In genomic region chr16:10751291-10751697, GRCh38 we compare ENCODE assay signal across 16 cellular contexts. TPM values are rescaled to one million over a fixed set of nuclear protein-coding genes. Genes with fewer than 3 reads are reported as not detected.
DNase-seq lines count a peak whose midpoint lies in the region; ATAC-seq, FAIRE-seq and TF ChIP-seq lines count a peak whose summit lies in the region.
"Had no signal": no experiment of that assay in that cellular context is flagged by ENCODE, and none has a peak within 500 bp of the region (broad histone marks: within the 10 kb centered on the region; RNA-seq: fewer than 3 reads in every experiment).

No MANE protein-coding gene starts in this region.

- no peaks in the 10 kb centered on the region for H3K79me2 ChIP-seq in H1 (ENCODE audit: control insufficient read depth in 1 of 2, insufficient read depth in 2 of 2, low read length in 2 of 2)

- H3K9me3 Mint-ChIP-seq in activated CD8-positive, alpha-beta T cell treated with anti-CD3 and anti-CD28 coated beads for 36 hours: no peaks in the 10 kb centered on the region
- no peaks in the 10 kb centered on the region for H3K9me3 Mint-ChIP-seq in activated CD8-positive, alpha-beta T cell treated with anti-CD3 and anti-CD28 coated beads, Interleukin-2, amount 10 ng/mL, durations not matched to agents 7 days and 5 days (ENCODE audit: insufficient read depth)

- peaks cover 20% of the 10 kb centered on the region for H3K4me1 Mint-ChIP-seq in activated CD8-positive, alpha-beta T cell treated with anti-CD3 and anti-CD28 coated beads for 36 hours (ENCODE audit: low read depth)
- H3K4me1 Mint-ChIP-seq in activated CD8-positive, alpha-beta T cell treated with anti-CD3 and anti-CD28 coated beads, Interleukin-2, amount 10 ng/mL, durations not matched to agents 7 days and 5 days (ENCODE audit: low read depth): peaks cover 13% of the 10 kb centered on the region

- no peak for TF ChIP-seq POLR2A in H1 (IDR thresholded peaks at IDR 0.05; ENCODE audit: control extremely low read depth in 1 of 2, low read depth in 2 of 2, low read length in 2 of 2)

- TF ChIP-seq EP300 in H1 (IDR thresholded peaks at IDR 0.05; ENCODE audit: borderline replicate concordance in 1 of 2, low read depth in 2 of 2, low read length in 2 of 2): no peak

- POLR2A ChIA-PET in activated CD8-positive, alpha-beta T cell treated with anti-CD3 and anti-CD28 coated beads for 36 hours (lab: Charles Lee): interaction anchor here (0.6 kb wide), 1 partner anchor 290 kb away, joined by 3 read pairs; no protein-coding TSS in a partner anchor
- POLR2A ChIA-PET in activated CD8-positive, alpha-beta T cell treated with anti-CD3 and anti-CD28 coated beads, Interleukin-2, amount 10 ng/mL, durations not matched to agents 7 days and 5 days (lab: Charles Lee): no interaction called here
- POLR2A ChIA-PET in H1 (lab: Charles Lee; ENCODE audit: partially characterized antibody): no interaction called here

- intact Hi-C loops in activated CD8-positive, alpha-beta T cell treated with anti-CD3 and anti-CD28 coated beads for 36 hours (cut with micrococcal nuclease): no loop called here

- no peak overlapping the region for H4K91ac ChIP-seq in H1 (replicated peaks; ENCODE audit: insufficient read length, low read length)

- ATAC-seq in activated CD8-positive, alpha-beta T cell treated with anti-CD3 and anti-CD28 coated beads for 36 hours: peak; percentile 25
- ATAC-seq in activated CD8-positive, alpha-beta T cell treated with anti-CD3 and anti-CD28 coated beads, Interleukin-2, amount 10 ng/mL, durations not matched to agents 7 days and 5 days: no peak
- ATAC-seq in HG02623 (IDR thresholded peaks at IDR 0.05; ENCODE audit: unreplicated experiment): no peak
- no peak for ATAC-seq in GM18858 (IDR thresholded peaks at IDR 0.05; ENCODE audit: unreplicated experiment)

- peaks cover 30% of the 10 kb centered on the region for H3K36me3 Mint-ChIP-seq in activated CD8-positive, alpha-beta T cell treated with anti-CD3 and anti-CD28 coated beads for 36 hours (ENCODE audit: low read depth)
- H3K36me3 Mint-ChIP-seq in activated CD8-positive, alpha-beta T cell treated with anti-CD3 and anti-CD28 coated beads, Interleukin-2, amount 10 ng/mL, durations not matched to agents 7 days and 5 days (ENCODE audit: low read depth): peaks cover 22% of the 10 kb centered on the region

- H3K9ac ChIP-seq in H1 (replicated peaks in 1 of 4; ENCODE audit: extremely low read depth in 1 of 4, low read depth in 3 of 4, low read length in 3 of 4): no peak overlapping the region

- H3K36me3 ChIP-seq in H1 (ENCODE audit: control insufficient read depth in 2 of 4, insufficient read depth in 4 of 4, low read length in 3 of 4): peaks cover 0 to 6% (median 1%) of the 10 kb centered on the region in 4 experiments; a peak in 1 of 8 replicates

- no peak overlapping the region for H2BK15ac ChIP-seq in H1 (ENCODE audit: low read length)

- no peaks in the 10 kb centered on the region for H3K27me3 ChIP-seq in H1 (replicated peaks in 1 of 4; ENCODE audit: control insufficient read depth in 3 of 4, extremely low read depth in 1 of 4, insufficient read depth in 3 of 4, low read length in 3 of 4)
- H3K27me3 ChIP-seq: MG63, upper lobe of left lung had no signal

- H3K4me1 ChIP-seq in H1 (replicated peaks in 1 of 4; ENCODE audit: control insufficient read depth in 3 of 4, insufficient read depth in 4 of 4, low read length in 3 of 4): no peaks in the 10 kb centered on the region

- no peaks in the 10 kb centered on the region for H4K20me1 ChIP-seq in H1 (replicated peaks in 1 of 2; ENCODE audit: control insufficient read depth in 1 of 2, insufficient read depth in 2 of 2, low read length in 2 of 2)

- DNase-seq in activated CD8-positive, alpha-beta T cell treated with anti-CD3 and anti-CD28 coated beads for 36 hours: no peak
- no peak for DNase-seq in activated CD8-positive, alpha-beta T cell treated with anti-CD3 and anti-CD28 coated beads, Interleukin-2, amount 10 ng/mL, durations not matched to agents 7 days and 5 days
- DNase-seq in GM20000 (ENCODE audit: low spot score) (peak; percentile 42), H1 (ENCODE audit: low read depth in 1 of 2, low spot score in 2 of 2) (no peak), HT-29 (ENCODE audit: low spot score) (no peak)
- DNase-seq in stimulated activated CD8-positive, alpha-beta memory T cell treated with anti-CD3 and anti-CD28 coated beads, Interleukin-4, amount 100 ng/mL, for 48 hours: peak; percentile 51
- DNase-seq: activated CD4-positive, CD25-positive, alpha-beta regulatory T cell treated with anti-CD3 and anti-CD28 coated beads, Interleukin-2, amount 50 U/mL, for 72 hours; DMS 273 treated with DMSO at 0.1 percent for 48 hours; GOT3; mammary epithelial cell; MG63 had no signal

- H3K27ac Mint-ChIP-seq in activated CD8-positive, alpha-beta T cell treated with anti-CD3 and anti-CD28 coated beads for 36 hours: no peak overlapping the region
- H3K27ac Mint-ChIP-seq in activated CD8-positive, alpha-beta T cell treated with anti-CD3 and anti-CD28 coated beads, Interleukin-2, amount 10 ng/mL, durations not matched to agents 7 days and 5 days: no peak overlapping the region
- H3K27ac Mint-ChIP-seq: activated naive CD8-positive, alpha-beta T cell had no signal

- H3K27me3 Mint-ChIP-seq in activated CD8-positive, alpha-beta T cell treated with anti-CD3 and anti-CD28 coated beads for 36 hours: no peaks in the 10 kb centered on the region
- no peaks in the 10 kb centered on the region for H3K27me3 Mint-ChIP-seq in activated CD8-positive, alpha-beta T cell treated with anti-CD3 and anti-CD28 coated beads, Interleukin-2, amount 10 ng/mL, durations not matched to agents 7 days and 5 days (ENCODE audit: low read depth)
- H3K27me3 Mint-ChIP-seq: activated naive CD8-positive, alpha-beta T cell had no signal

- TF ChIP-seq RAD21 in H1 (IDR thresholded peaks at IDR 0.05 in 1 of 2, conservative IDR thresholded peaks at IDR 0.05 in 1 of 2; ENCODE audit: low read depth in 2 of 2, low read length in 2 of 2): peak; percentile 52 to 61

- FAIRE-seq in H1 (lab: Jason Lieb, UNC): no peak

- no peak overlapping the region for H3K18ac ChIP-seq in H1 (ENCODE audit: extremely low read depth, low read length)

- no peak overlapping the region for H4K8ac ChIP-seq in H1 (ENCODE audit: extremely low read depth, insufficient read depth, low read length)

- no peak overlapping the region for H2AFZ ChIP-seq in H1 (ENCODE audit: low read length)

- no peak overlapping the region for H2BK5ac ChIP-seq in H1 (ENCODE audit: low read depth, low read length)

- no peak overlapping the region for H3K23ac ChIP-seq in H1 (ENCODE audit: insufficient read length)

- no peak overlapping the region for H3K4ac ChIP-seq in H1 (replicated peaks; ENCODE audit: insufficient read length, low read depth, low read length)

- H3K9me3 ChIP-seq in H1 (ENCODE audit: insufficient read depth in 2 of 2, low read depth in 1 of 2, low read length in 1 of 2): no peaks in the 10 kb centered on the region
- H3K9me3 ChIP-seq: MG63, upper lobe of left lung had no signal

- H2BK120ac ChIP-seq in H1 (replicated peaks; ENCODE audit: low read depth, low read length): no peak overlapping the region

- no peak overlapping the region for H2AK5ac ChIP-seq in H1 (ENCODE audit: low read depth, low read length)

- no peak overlapping the region for H3K56ac ChIP-seq in H1 (replicated peaks; ENCODE audit: insufficient read length, low read depth, low read length)

- 91% methylated on average over 13 of the region's 13 CpGs; no CpG with 5 or more reads in 1 of the 2 experiments for WGBS in H1 (ENCODE audit: extremely low coverage in 1 of 2, insufficient coverage in 1 of 2, insufficient read length in 1 of 2, insufficient replicate concordance in 2 of 2, low coverage in 1 of 2, low lambda C conversion rate in 2 of 2, missing lambda C conversion rate in 1 of 2), 2 experiments

- H3K4me3 Mint-ChIP-seq in activated CD8-positive, alpha-beta T cell treated with anti-CD3 and anti-CD28 coated beads for 36 hours: no peak overlapping the region
- H3K4me3 Mint-ChIP-seq in activated CD8-positive, alpha-beta T cell treated with anti-CD3 and anti-CD28 coated beads, Interleukin-2, amount 10 ng/mL, durations not matched to agents 7 days and 5 days: no peak overlapping the region
- H3K4me3 Mint-ChIP-seq: activated naive CD8-positive, alpha-beta T cell had no signal

- H4K5ac ChIP-seq in H1 (ENCODE audit: insufficient read length, low read depth, low read length): no peak overlapping the region

- H2BK12ac ChIP-seq in H1 (ENCODE audit: low read depth, low read length): no peak overlapping the region

- H3K23me2 ChIP-seq in H1 (ENCODE audit: low read depth, low read length): no peaks in the 10 kb centered on the region

- no peak for TF ChIP-seq CTCF in activated CD8-positive, alpha-beta T cell treated with anti-CD3 and anti-CD28 coated beads for 36 hours (IDR thresholded peaks at IDR 0.05)
- no peak for TF ChIP-seq CTCF in GM20000 (IDR thresholded peaks at IDR 0.05; ENCODE audit: extremely low read depth, missing control alignments)
- TF ChIP-seq CTCF in H1 (IDR thresholded peaks at IDR 0.05; ENCODE audit: control extremely low read depth in 1 of 3, insufficient read depth in 1 of 3, low read depth in 1 of 3, low read length in 3 of 3): peak in 2 of 3 experiments; percentile 14 to 29; a peak in 2 of 4 replicates

- no peak overlapping the region for H3K27ac ChIP-seq in H1 (ENCODE audit: low read depth, low read length)

- CTCF ChIA-PET in activated CD8-positive, alpha-beta T cell treated with anti-CD3 and anti-CD28 coated beads for 36 hours (lab: Charles Lee): no interaction called here
- CTCF ChIA-PET in activated CD8-positive, alpha-beta T cell treated with anti-CD3 and anti-CD28 coated beads, Interleukin-2, amount 10 ng/mL, durations not matched to agents 7 days and 5 days (lab: Charles Lee): no interaction called here
- CTCF ChIA-PET in H1 (lab: Charles Lee; ENCODE audit: partially characterized antibody): interaction anchor here (0.6 to 3.6 kb wide), 4 partner anchors 9 to 1087 kb away, joined by 3 to 17 read pairs (median 8); no protein-coding TSS in a partner anchor

- H3K14ac ChIP-seq in H1 (ENCODE audit: insufficient read length): no peak overlapping the region

- no peak overlapping the region for H3K4me3 ChIP-seq in H1 (ENCODE audit: extremely low read depth in 1 of 4, insufficient read depth in 2 of 4, low read depth in 3 of 4, low read length in 4 of 4)
- H3K4me3 ChIP-seq: MG63, upper lobe of left lung had no signal

- no peaks in the 10 kb centered on the region for H3K79me1 ChIP-seq in H1 (ENCODE audit: low read depth, low read length)

- H3K4me2 ChIP-seq in H1 (ENCODE audit: insufficient read depth in 1 of 2, low read depth in 2 of 2, low read length in 2 of 2): no peak overlapping the region

- H2BK20ac ChIP-seq in H1 (ENCODE audit: low read length): no peak overlapping the region

RNA-seq across cellular contexts. Expression of gene NUBP1, which starts 7.7 kb away (rescaled TPM):
- total RNA-seq in activated CD8-positive, alpha-beta T cell treated with anti-CD3 and anti-CD28 coated beads for 36 hours: 10 to 100 TPM; 22.8 to 23.1 TPM
- total RNA-seq in activated CD8-positive, alpha-beta T cell treated with anti-CD3 and anti-CD28 coated beads, Interleukin-2, amount 10 ng/mL, durations not matched to agents 7 days and 5 days: 10 to 100 TPM; 24.9 to 28.4 TPM
- 28.2 and 32.1 TPM in 2 replicates for total RNA-seq in H1 (2021; fragmentation: NEBNext Ultra II Directional; extraction: Animal tissue kit (Norgen Biotek cat#: 25700))
- 29.1 and 32.2 TPM in 2 replicates for polyA plus RNA-seq in H1 (2011; rRNA removed)
- polyA plus RNA-seq in H1 (2011; cell fraction: cytosol; rRNA removed): 44.5 TPM
- polyA plus RNA-seq in H1 (2011; cell fraction: nucleus; rRNA removed): 26.0 TPM
- 34.9 to 38.4 TPM (median 38.1 TPM) in 4 replicates for polyA plus RNA-seq in H1 (2012, experiment 1 of 2)
- 35.2 TPM for polyA plus RNA-seq in H1 (2012, experiment 2 of 2)
- 22.9 TPM for polyA plus RNA-seq in H1 (2013, experiment 1 of 2)
- polyA plus RNA-seq in H1 (2013, experiment 2 of 2): 24.7 TPM
- polyA minus RNA-seq in H1 (2011; rRNA and poly(A)+ RNA removed): 24.7 and 29.0 TPM in 2 replicates
- 16.5 TPM for polyA minus RNA-seq in H1 (2011; cell fraction: cytosol; rRNA and poly(A)+ RNA removed)
- 10.3 TPM for polyA minus RNA-seq in H1 (2011; cell fraction: nucleus; rRNA and poly(A)+ RNA removed)
- 21.6 and 32.1 TPM in 2 replicates for total RNA-seq in HT-29 (2014; rRNA removed; shearing (Covaris generic))

RNA-seq across cellular contexts. Expression of gene TEKT5, which starts 56.6 kb away (rescaled TPM):
- under 1 TPM; 0.16 to 0.43 TPM for total RNA-seq in activated CD8-positive, alpha-beta T cell treated with anti-CD3 and anti-CD28 coated beads for 36 hours
- not detected for total RNA-seq in activated CD8-positive, alpha-beta T cell treated with anti-CD3 and anti-CD28 coated beads, Interleukin-2, amount 10 ng/mL, durations not matched to agents 7 days and 5 days
- total RNA-seq in H1 (2021; fragmentation: NEBNext Ultra II Directional; extraction: Animal tissue kit (Norgen Biotek cat#: 25700)): not detected in 2 replicates
- polyA plus RNA-seq in H1 (2011; rRNA removed): 0.24 and 0.95 TPM in 2 replicates
- polyA plus RNA-seq in H1 (2011; cell fraction: cytosol; rRNA removed): 0.26 TPM
- polyA plus RNA-seq in H1 (2011; cell fraction: nucleus; rRNA removed): 0.68 TPM
- polyA plus RNA-seq in H1 (2012, experiment 1 of 2): 0.36 to 1.3 TPM (median 0.60 TPM) in 4 replicates
- not detected for polyA plus RNA-seq in H1 (2012, experiment 2 of 2)
- polyA plus RNA-seq in H1 (2013, experiment 1 of 2): 0.20 TPM
- polyA plus RNA-seq in H1 (2013, experiment 2 of 2): 0.09 TPM
- polyA minus RNA-seq in H1 (2011; rRNA and poly(A)+ RNA removed): 0.22 and 0.54 TPM in 2 replicates
- polyA minus RNA-seq in H1 (2011; cell fraction: cytosol; rRNA and poly(A)+ RNA removed): not detected
- 1.2 TPM for polyA minus RNA-seq in H1 (2011; cell fraction: nucleus; rRNA and poly(A)+ RNA removed)
- 0.42 TPM in 1 of 2 replicates, not detected in the other for total RNA-seq in HT-29 (2014; rRNA removed; shearing (Covaris generic))
- total RNA-seq: osteocyte had no signal
- polyA plus RNA-seq: mammary epithelial cell had no signal

Comparison
In these comparisons a context has a peak if more than half of its experiments do, and no peak if none do; other contexts are left out.
1. DNase-seq: peak in GM20000 (single experiment) and stimulated activated CD8-positive, alpha-beta memory T cell treated with anti-CD3 and anti-CD28 coated beads, Interleukin-4, amount 100 ng/mL, for 48 hours (single experiment); none in activated CD8-positive, alpha-beta T cell treated with anti-CD3 and anti-CD28 coated beads for 36 hours (single experiment), activated CD8-positive, alpha-beta T cell treated with anti-CD3 and anti-CD28 coated beads, Interleukin-2, amount 10 ng/mL, durations not matched to agents 7 days and 5 days (single experiment), H1 (0 of 2) and HT-29 (single experiment).
2. CTCF ChIP-seq: peak in H1 (2 of 3); none in activated CD8-positive, alpha-beta T cell treated with anti-CD3 and anti-CD28 coated beads for 36 hours (single experiment) and GM20000 (single experiment).